In genomic region chr20:60715172-60715571, GRCh38 we compare ENCODE assay signal across 22 cellular contexts.
DNase-seq lines count a peak whose midpoint lies in the region; ATAC-seq and TF ChIP-seq lines count a peak whose summit lies in the region.
"Had no signal": no experiment of that assay in that cellular context is flagged by ENCODE, and none has a peak within 500 bp of the region (broad histone marks: within the 10 kb centered on the region; RNA-seq: fewer than 3 reads in every experiment).

No MANE protein-coding gene starts in this region.

- H2BK120ac ChIP-seq in neuronal stem cell (ENCODE audit: low read depth, low read length) = no peak overlapping the region

- H3K23ac ChIP-seq in neuronal stem cell (ENCODE audit: low read depth, low read length, poor library complexity) = no peak overlapping the region

- H3K4me1 ChIP-seq in neuronal stem cell (ENCODE audit: control insufficient read depth in 2 of 2, insufficient read depth in 1 of 2, low read depth in 1 of 2, low read length in 2 of 2) (no peaks in the 10 kb centered on the region), upper lobe of right lung (no peaks in the 10 kb centered on the region)
- H3K4me1 ChIP-seq: gastroesophageal sphincter, lower lobe of right lung, SJCRH30 had no signal

- POLR2A ChIA-PET in WTC11 (lab: Charles Lee) = no interaction called here

- H3K9ac ChIP-seq in neuronal stem cell (ENCODE audit: low read depth, low read length, poor library complexity) = no peak overlapping the region

- CTCF ChIA-PET in WTC11 (lab: Charles Lee) = interaction anchor here (1.0 to 1.5 kb wide), 3 partner anchors 12 to 249 kb away, joined by 3 to 4 read pairs (median 3); no protein-coding TSS in a partner anchor

- H2AK5ac ChIP-seq in neuronal stem cell (ENCODE audit: low read depth, low read length) = no peak overlapping the region

- no peak overlapping the region for H2BK15ac ChIP-seq in neuronal stem cell (ENCODE audit: low read length)

- H3K27ac ChIP-seq in neuronal stem cell (replicated peaks; ENCODE audit: low read length) = no peak overlapping the region
- H3K27ac ChIP-seq in upper lobe of right lung = no peak overlapping the region
- H3K27ac ChIP-seq: gastroesophageal sphincter, lower lobe of right lung, SJCRH30 had no signal

- H3K9me3 ChIP-seq in neuronal stem cell (replicated peaks in 1 of 2; ENCODE audit: control insufficient read depth in 2 of 2, insufficient read depth in 1 of 2, low read depth in 1 of 2, low read length in 2 of 2) (no peaks in the 10 kb centered on the region), upper lobe of right lung (no peaks in the 10 kb centered on the region)
- H3K9me3 ChIP-seq: gastroesophageal sphincter, lower lobe of right lung, SJCRH30 had no signal

- H3K36me3 ChIP-seq in neuronal stem cell (replicated peaks in 1 of 2; ENCODE audit: control insufficient read depth in 2 of 2, insufficient read depth in 2 of 2, low read length in 2 of 2) (no peaks in the 10 kb centered on the region), upper lobe of right lung (no peaks in the 10 kb centered on the region)
- H3K36me3 ChIP-seq: gastroesophageal sphincter, lower lobe of right lung, SJCRH30 had no signal

- H3K27me3 ChIP-seq in neuronal stem cell (ENCODE audit: control insufficient read depth in 3 of 3, insufficient read depth in 3 of 3, low read depth in 1 of 3, low read length in 3 of 3) = no peaks in the 10 kb centered on the region
- no peaks in the 10 kb centered on the region for H3K27me3 ChIP-seq in upper lobe of right lung

- peaks cover 2% of the 10 kb centered on the region for H3K36me3 Mint-ChIP-seq in WTC11

- no CpG with 5 or more reads among the region's 9 CpGs for WGBS in neuronal stem cell (ENCODE audit: extremely low coverage in 2 of 2, insufficient read length in 2 of 2, insufficient replicate concordance in 1 of 2), 2 donors

- H2BK5ac ChIP-seq in neuronal stem cell (ENCODE audit: low read length) = no peak overlapping the region

- H4K91ac ChIP-seq in neuronal stem cell (ENCODE audit: low read depth, low read length, poor library complexity) = no peak overlapping the region

- 0 out of 2 replicates have a peak, but pooled peaks cover 3% of the 10 kb centered on the region for H3K27me3 Mint-ChIP-seq in WTC11 (ENCODE audit: low read depth)

- no peak overlapping the region for H3K14ac ChIP-seq in neuronal stem cell (ENCODE audit: low read length)

- peak; percentile 72 for ATAC-seq in WTC11
- ATAC-seq in upper lobe of right lung = no peak
- ATAC-seq in activated CD4-positive, CD25-positive, alpha-beta regulatory T cell treated with anti-CD3 and anti-CD28 coated beads, Interleukin-2, amount 50 U/mL, for 24 hours = no peak
- ATAC-seq: activated T-cell treated with anti-CD3 and anti-CD28 coated beads, Interleukin-2, amount 50 U/mL, for 4 hours; gastroesophageal sphincter; lower lobe of right lung; sciatic nerve had no signal

- H3K4me2 ChIP-seq in neuronal stem cell (ENCODE audit: insufficient read depth, low read length, poor library complexity, severe bottlenecking) = no peak overlapping the region

- intact Hi-C loops in upper lobe of right lung (cut with DNase I) = no loop called here

- no peak overlapping the region for H2AFZ ChIP-seq in neuronal stem cell (ENCODE audit: low read length)

- H3K4ac ChIP-seq in neuronal stem cell (ENCODE audit: low read length) = no peak overlapping the region

- H2BK12ac ChIP-seq in neuronal stem cell (ENCODE audit: low read length) = no peak overlapping the region

- TF ChIP-seq CTCF in WTC11 (IDR thresholded peaks at IDR 0.05) = no peak
- no peak for TF ChIP-seq CTCF in upper lobe of right lung (IDR thresholded peaks at IDR 0.05)

- H3K4me3 ChIP-seq in neuronal stem cell (ENCODE audit: low read length in 2 of 2) = no peak overlapping the region
- H3K4me3 ChIP-seq in upper lobe of right lung = no peak overlapping the region
- H3K4me3 ChIP-seq: gastroesophageal sphincter, lower lobe of right lung, SJCRH30 had no signal

- no peak overlapping the region for H3K4me3 Mint-ChIP-seq in WTC11
- H3K4me3 Mint-ChIP-seq: activated T-cell treated with anti-CD3 and anti-CD28 coated beads, Interleukin-2, amount 50 U/mL, for 4 hours; stimulated activated naive CD8-positive, alpha-beta T cell treated with anti-CD3 and anti-CD28 coated beads, Interleukin-15, Interleukin-2, amounts not matched to agents 100 ng/mL and 50 ng/mL, for 24 hours had no signal

- no peak overlapping the region for H3K27ac Mint-ChIP-seq in WTC11
- H3K27ac Mint-ChIP-seq: stimulated activated naive CD8-positive, alpha-beta T cell treated with anti-CD3 and anti-CD28 coated beads, Interleukin-15, Interleukin-2, amounts not matched to agents 100 ng/mL and 50 ng/mL, for 24 hours had no signal

- no peak overlapping the region for H4K8ac ChIP-seq in neuronal stem cell (ENCODE audit: low read depth, low read length)

- peaks cover 17% of the 10 kb centered on the region for H3K4me1 Mint-ChIP-seq in WTC11

- DNase-seq in NCI-H146 (lab: John Stamatoyannopoulos, UW) (peak; percentile 9), NCI-H146 treated with DMSO at 0.1 percent for 48 hours (lab: John Stamatoyannopoulos, UW; ENCODE audit: unreplicated experiment) (no peak), HuH-7 (ENCODE audit: low spot score) (peak; percentile 10), WTC11 (ENCODE audit: low spot score) (peak; percentile 52), neuronal stem cell (ENCODE audit: low spot score) (no peak), NCI-H526 (lab: John Stamatoyannopoulos, UW) (no peak), upper lobe of right lung (no peak)
- DNase-seq: activated CD4-positive, alpha-beta T cell treated with anti-CD3 and anti-CD28 coated beads for 48 hours; activated naive CD4-positive, alpha-beta T cell; activated T-cell treated with anti-CD3 and anti-CD28 coated beads, Interleukin-2, amount 50 U/mL, for 4 hours; cortex of kidney; HCEC 1CT; hypothalamus; islet precursor cell; lower lobe of right lung; NCI-H1092 treated with DMSO at 0.1 percent for 48 hours; NCI-H2029 treated with DMSO at 0.1 percent for 48 hours; SJCRH30 had no signal

- H3K9me3 Mint-ChIP-seq in WTC11 = peaks cover 17% of the 10 kb centered on the region
- H3K9me3 Mint-ChIP-seq: activated T-cell treated with anti-CD3 and anti-CD28 coated beads, Interleukin-2, amount 50 U/mL, for 4 hours; stimulated activated naive CD8-positive, alpha-beta T cell treated with anti-CD3 and anti-CD28 coated beads, Interleukin-15, Interleukin-2, amounts not matched to agents 100 ng/mL and 50 ng/mL, for 24 hours had no signal

- H3K18ac ChIP-seq in neuronal stem cell (ENCODE audit: low read length) = peak overlapping the region; percentile 27

- no peaks in the 10 kb centered on the region for H3K79me1 ChIP-seq in neuronal stem cell (ENCODE audit: low read depth, low read length)

TF ChIP-seq in WTC11, 78 proteins besides CTCF, POLR2A, EP300 and RAD21:
- peak; percentile 92 for TF ChIP-seq ZNF263 (CRISPR knock-in tag; IDR thresholded peaks at IDR 0.05; ENCODE audit: low read depth)
- 0 out of 2 replicates have a peak, but pooled peaks have one; percentile 16 for TF ChIP-seq SP1 (CRISPR knock-in tag; conservative IDR thresholded peaks at IDR 0.05)
- TF ChIP-seq ZNF671 (CRISPR knock-in tag; IDR thresholded peaks at IDR 0.05) = no peak
TF ChIP-seq in WTC11: peak in this region for 2.

Comparison
In these comparisons a context has a peak if more than half of its experiments do, and no peak if none do; other contexts are left out.
1. DNase-seq: peak in NCI-H146 (single experiment), HuH-7 (single experiment) and WTC11 (single experiment); none in NCI-H146 treated with DMSO at 0.1 percent for 48 hours (single experiment), neuronal stem cell (single experiment), NCI-H526 (0 of 2) and upper lobe of right lung (single experiment).